Comparison of ENCODE assay signal across 8 cellular contexts in the genomic region with DNA sequence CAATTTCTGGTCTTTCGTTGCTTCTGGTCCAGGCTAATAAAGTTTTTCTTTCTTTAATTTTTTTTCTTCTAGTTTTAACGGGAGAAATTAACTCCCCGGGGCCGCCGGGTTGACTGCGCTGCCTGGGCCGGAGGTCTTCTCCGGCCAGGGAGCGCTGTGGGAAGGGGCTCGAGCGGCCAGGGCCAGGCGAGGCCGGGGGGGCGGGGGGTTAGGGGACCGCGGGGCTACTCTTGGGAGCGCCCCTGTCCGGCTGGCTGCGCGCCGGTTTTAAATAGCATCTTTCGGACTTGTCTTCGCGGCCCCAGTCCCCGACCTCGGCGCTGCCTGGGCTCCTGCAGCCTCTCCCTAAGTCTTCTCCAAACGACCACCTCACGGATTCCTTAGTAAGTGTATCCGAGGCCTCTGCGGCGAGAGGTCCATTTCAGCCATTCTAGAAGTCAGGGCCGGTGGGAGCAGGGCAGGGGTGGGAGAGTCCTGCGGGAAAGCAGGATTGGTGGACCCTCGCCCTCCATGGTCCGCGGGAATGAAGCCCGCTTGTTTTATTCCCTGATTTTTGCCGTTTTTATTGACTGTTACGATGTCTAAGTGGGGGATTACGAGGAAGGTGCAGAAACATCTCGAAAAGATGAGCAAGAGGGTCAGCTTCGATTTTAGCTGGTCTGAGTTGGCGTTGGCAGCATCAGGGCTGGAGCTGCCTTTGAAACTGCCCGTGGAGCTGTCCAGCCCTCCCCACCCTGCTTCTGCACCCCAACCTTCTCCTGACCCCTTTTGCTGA. TPM values are rescaled to one million over a fixed set of nuclear protein-coding genes. Genes with fewer than 3 reads are reported as not detected.
A peak's percentile ranks its signal among the peaks of the same experiment; 100 is the strongest.
DNase-seq lines count a peak whose midpoint lies in the region; ATAC-seq, FAIRE-seq and TF ChIP-seq lines count a peak whose summit lies in the region.

No MANE protein-coding gene starts in this region.

- H3K9me3 ChIP-seq in K562 (replicated peaks; ENCODE audit: control insufficient read depth, insufficient read depth, low read depth, low read length) = no peaks in the 10 kb centered on the region; the same call in 1 of the 2 replicates
- H3K9me3 ChIP-seq in gastrocnemius medialis = no peaks in the 10 kb centered on the region

- BruUV-seq in K562 (replicated peaks; lab: Mats Ljungman, UMichigan) = no TSS peak

- no peak for TF ChIP-seq EP300 in K562 (IDR thresholded peaks at IDR 0.05; ENCODE audit: low read length)

- peak overlapping the region; percentile 65 for H3K4me3 ChIP-seq in K562
- H3K4me3 ChIP-seq in gastrocnemius medialis = peak overlapping the region; percentile 74 to 90 (median 86)

- peak overlapping the region; percentile 93 for H3K4me2 ChIP-seq in K562 (ENCODE audit: insufficient read depth, low read length)

- TF ChIP-seq CTCF in K562 (IDR thresholded peaks at IDR 0.05 in 2 of 3, conservative IDR thresholded peaks at IDR 0.05 in 1 of 3; ENCODE audit: insufficient read depth in 2 of 3, low read depth in 1 of 3, low read length in 3 of 3) (no peak), gastrocnemius medialis (IDR thresholded peaks at IDR 0.05 in 4 of 5, conservative IDR thresholded peaks at IDR 0.05 in 1 of 5) (no peak)

- peak overlapping the region; percentile 92 to 96 for H3K9ac ChIP-seq in K562 (ENCODE audit: insufficient read depth in 1 of 2, low read depth in 2 of 2, low read length in 2 of 2)

- ATAC-seq in GM19438 (IDR thresholded peaks at IDR 0.05; ENCODE audit: low read depth, unreplicated experiment) (peak; percentile 27), HG03442 (IDR thresholded peaks at IDR 0.05; ENCODE audit: unreplicated experiment) (peak; percentile 27), K562 (peak; percentile 55), gastrocnemius medialis (peak; percentile 47 to 51)

- H3K36me3 ChIP-seq in K562 (ENCODE audit: control insufficient read depth, insufficient read depth, low read length) (peaks cover 17% of the 10 kb centered on the region; the same call in 2 of the 3 replicates), gastrocnemius medialis (peaks cover 0 to 5% of the 10 kb centered on the region in 2 donors)

- CTCF ChIA-PET in K562 (lab: Yijun Ruan, JAX; ENCODE audit: low intra/inter-chr PET ratio) = no interaction called here

- H3K79me2 ChIP-seq in K562 (ENCODE audit: control insufficient read depth, insufficient read depth, low read length) = peaks cover 46% of the 10 kb centered on the region

- FAIRE-seq in K562 (lab: Jason Lieb, UNC) = no peak

- H3K27me3 ChIP-seq in K562 (ENCODE audit: control insufficient read depth in 2 of 2, insufficient read depth in 2 of 2, low read length in 2 of 2) (no peaks in the 10 kb centered on the region), gastrocnemius medialis (no peaks in the 10 kb centered on the region)

- under 1% methylated on average over 39 of the region's 45 CpGs for WGBS in K562 (ENCODE audit: insufficient coverage, low coverage, missing lambda C conversion rate)

- no peaks in the 10 kb centered on the region for H3K9me1 ChIP-seq in K562 (ENCODE audit: control insufficient read depth, insufficient read depth, low read length)

- H3K27ac ChIP-seq in K562 (ENCODE audit: extremely low read depth, low read depth, low read length) (peak overlapping the region; percentile 93), gastrocnemius medialis (peak overlapping the region; percentile 80 to 90 (median 83))

- in situ Hi-C loops in K562 (cut with MboI) (no loop called here), gastrocnemius medialis (cut with MboI; ENCODE audit: low sequenced_read_pairs in 4 of 4) (loop anchor here in 1 of 4 donors (5.0 kb wide), 1 partner anchor 37 kb away; no protein-coding TSS in a partner anchor)

- H4K20me1 ChIP-seq in K562 (replicated peaks; ENCODE audit: control insufficient read depth, insufficient read depth, low read length) = no peaks in the 10 kb centered on the region

- H3K4me1 ChIP-seq in K562 (replicated peaks in 1 of 2; ENCODE audit: control insufficient read depth in 2 of 2, insufficient read depth in 2 of 2, low read length in 2 of 2) (peaks cover 0 to 3% of the 10 kb centered on the region in 2 experiments; a peak in 1 of 5 replicates), gastrocnemius medialis (peaks cover 4 to 20% of the 10 kb centered on the region in 2 donors)

- intact Hi-C loops in K562 (cut with micrococcal nuclease) (loop anchor here (1.0 kb wide), 1 partner anchor 34 kb away; a partner anchor contains a TSS), gastrocnemius medialis (cut with DNase I; ENCODE audit: low total_unique reads) (loop anchor here (1.0 kb wide), 1 partner anchor 34 kb away; a partner anchor contains a TSS)

- POLR2A ChIA-PET in K562 (lab: Yijun Ruan, JAX) = interaction anchor here (0.7 to 1.6 kb wide), 5 partner anchors 8 to 43 kb away, joined by 3 to 6 read pairs (median 4); a partner anchor contains a TSS

- TF ChIP-seq RAD21 in K562 (CRISPR knock-in tag; conservative IDR thresholded peaks at IDR 0.05 in 1 of 2, IDR thresholded peaks at IDR 0.05 in 1 of 2) = no peak

- DNase-seq in DMS 273 treated with DMSO at 0.1 percent for 48 hours (lab: John Stamatoyannopoulos, UW) = peak; percentile 20
- DNase-seq in RPMI7951 (ENCODE audit: low read depth) = peak; percentile 50
- peak; percentile 42 to 47 (median 44) for DNase-seq in K562 (ENCODE audit: extremely low read depth in 1 of 4, low spot score in 3 of 4)
- peak; percentile 44 for DNase-seq in iPS-NIHi11 (ENCODE audit: low spot score)
- DNase-seq in gastrocnemius medialis = peak in 1 of 2 donors; percentile 23
- DNase-seq in mesenteric fat pad (ENCODE audit: low spot score) = no peak

- peak overlapping the region; percentile 90 for H2AFZ ChIP-seq in K562 (ENCODE audit: low read depth, low read length)

- TF ChIP-seq POLR2A in K562 (conservative IDR thresholded peaks at IDR 0.05) = no peak
- no peak for TF ChIP-seq POLR2A in gastrocnemius medialis (IDR thresholded peaks at IDR 0.05)

TF ChIP-seq in K562, 482 proteins besides CTCF, POLR2A, EP300 and RAD21 (continues in another document):
- TF ChIP-seq CREM (IDR thresholded peaks at IDR 0.05; ENCODE audit: low read depth) (0 out of 2 replicates have a peak, but pooled peaks have one; percentile 18), ZNF263 (CRISPR knock-in tag; IDR thresholded peaks at IDR 0.05; ENCODE audit: borderline replicate concordance) (no peak), CCNT2 (IDR thresholded peaks at IDR 0.05; ENCODE audit: borderline replicate concordance, extremely low read depth, insufficient read length, low read depth, low read length) (no peak), ZNF408 (CRISPR knock-in tag; IDR thresholded peaks at IDR 0.05; ENCODE audit: low read depth) (no peak), ZNF324 (CRISPR knock-in tag; IDR thresholded peaks at IDR 0.05) (no peak), SRF (CRISPR knock-in tag; IDR thresholded peaks at IDR 0.05) (no peak), CHD1 (IDR thresholded peaks at IDR 0.05; ENCODE audit: low read length) (no peak), NR2C2 (CRISPR knock-in tag; IDR thresholded peaks at IDR 0.05) (no peak), NR2C2 (tag; IDR thresholded peaks at IDR 0.05) (peak; percentile 44; the same call in 1 of the 2 replicates), ETV5 (CRISPR knock-in tag; IDR thresholded peaks at IDR 0.05; ENCODE audit: low read depth) (no peak), GABPA (tag; conservative IDR thresholded peaks at IDR 0.05; ENCODE audit: low read depth) (peak; percentile 57)
- TF ChIP-seq, protein P1, sequence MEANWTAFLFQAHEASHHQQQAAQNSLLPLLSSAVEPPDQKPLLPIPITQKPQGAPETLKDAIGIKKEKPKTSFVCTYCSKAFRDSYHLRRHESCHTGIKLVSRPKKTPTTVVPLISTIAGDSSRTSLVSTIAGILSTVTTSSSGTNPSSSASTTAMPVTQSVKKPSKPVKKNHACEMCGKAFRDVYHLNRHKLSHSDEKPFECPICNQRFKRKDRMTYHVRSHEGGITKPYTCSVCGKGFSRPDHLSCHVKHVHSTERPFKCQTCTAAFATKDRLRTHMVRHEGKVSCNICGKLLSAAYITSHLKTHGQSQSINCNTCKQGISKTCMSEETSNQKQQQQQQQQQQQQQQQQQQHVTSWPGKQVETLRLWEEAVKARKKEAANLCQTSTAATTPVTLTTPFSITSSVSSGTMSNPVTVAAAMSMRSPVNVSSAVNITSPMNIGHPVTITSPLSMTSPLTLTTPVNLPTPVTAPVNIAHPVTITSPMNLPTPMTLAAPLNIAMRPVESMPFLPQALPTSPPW (CRISPR knock-in tag; IDR thresholded peaks at IDR 0.05) = peak; percentile 62

RNA-seq across cellular contexts. Expression of a gene that starts 0.5 kb away (rescaled TPM):
- total RNA-seq in RPMI7951 (2014; rRNA removed; shearing (Covaris generic)) = 35.1 and 41.5 TPM in 2 replicates
- 29.9 and 123 TPM in 2 replicates for total RNA-seq in K562 (2011; cell fraction: chromatin; rRNA removed; ENCODE audit: low replicate concordance)
- total RNA-seq in K562 (2011; cell fraction: nucleolus; rRNA removed) = 13.3 and 20.3 TPM in 2 replicates
- total RNA-seq in K562 (2011; cell fraction: nucleoplasm; rRNA removed) = 35.9 and 73.1 TPM in 2 replicates
- 41.1 and 45.9 TPM in 2 replicates for total RNA-seq in K562 (2014; rRNA removed)
- 59.3 and 63.2 TPM in 2 replicates for total RNA-seq in K562 (2014; rRNA removed; fragmentation: Illumina TruSeq; extraction: Trizol)
- total RNA-seq in K562 (2015; rRNA removed; fragmentation: Illumina TruSeq; extraction: Trizol) = 66.9 and 67.6 TPM in 2 replicates
- 42.0 and 43.8 TPM in 2 replicates for total RNA-seq in K562 (2021)
- 29.2 and 38.1 TPM in 2 replicates for polyA plus RNA-seq in K562 (2011; rRNA removed)
- polyA plus RNA-seq in K562 (2011; cell fraction: cytosol; rRNA removed) = 7.8 and 11.5 TPM in 2 replicates
- polyA plus RNA-seq in K562 (2011; cell fraction: nucleus; rRNA removed) = 14.5 and 26.3 TPM in 2 replicates
- polyA plus RNA-seq in K562 (2012) = 17.7 and 35.7 TPM in 2 replicates
- polyA plus RNA-seq in K562 (2014; fragmentation: Illumina TruSeq; extraction: Trizol) = 31.3 and 41.4 TPM in 2 replicates
- 10 to 100 TPM; 27.5 to 27.9 TPM for polyA plus RNA-seq in K562 (2014; fragmentation: Nextera tagmentation; extraction: Ambion mirVana)
- 29.5 and 41.1 TPM in 2 replicates for polyA plus RNA-seq in K562 (2014; rRNA removed)
- 105 and 119 TPM in 2 replicates for polyA minus RNA-seq in K562 (2011; rRNA and poly(A)+ RNA removed)
- polyA minus RNA-seq in K562 (2011; cell fraction: cytosol; rRNA and poly(A)+ RNA removed) = 19.0 and 19.7 TPM in 2 replicates
- polyA minus RNA-seq in K562 (2011; cell fraction: nucleus; rRNA and poly(A)+ RNA removed) = 68.8 and 136 TPM in 2 replicates
- 10 to 100 TPM in 2 of 4 donors, 1 to 10 TPM in 2; 8.9 to 24.7 (median 12.4) TPM for total RNA-seq in gastrocnemius medialis
- 26.0 TPM for total RNA-seq in mesenteric fat pad
